ENCODE assay signal across 9 cellular contexts in the genomic region with DNA sequence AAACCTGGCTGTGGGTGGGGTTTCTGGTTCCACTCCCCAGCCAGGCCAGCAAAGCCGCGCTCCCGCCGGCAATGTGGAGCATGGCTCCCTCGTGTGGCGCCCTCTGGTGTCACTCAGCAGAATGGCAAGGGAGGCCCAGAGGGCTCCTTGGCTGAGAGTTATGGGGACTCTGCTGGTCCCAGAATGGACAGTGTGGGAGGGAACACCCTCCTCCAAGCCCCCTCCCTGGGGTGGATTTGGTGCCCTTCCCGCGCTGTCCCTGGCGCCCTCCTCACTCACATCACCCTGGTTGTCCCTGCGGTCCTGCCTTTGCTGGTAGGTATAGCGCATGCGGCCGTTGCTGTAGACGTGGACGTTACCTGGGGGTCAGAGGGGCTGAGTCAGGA. TPM values are rescaled to one million over a fixed set of nuclear protein-coding genes. Genes with fewer than 3 reads are reported as not detected.
A peak's percentile ranks its signal among the peaks of the same experiment; 100 is the strongest.
DNase-seq lines count a peak whose midpoint lies in the region; ATAC-seq lines count a peak whose summit lies in the region.
"Had no signal": no experiment of that assay in that cellular context is flagged by ENCODE, and none has a peak within 500 bp of the region (broad histone marks: within the 10 kb centered on the region; RNA-seq: fewer than 3 reads in every experiment).

No MANE protein-coding gene starts in this region.

- no peak overlapping the region for H3K4me3 Mint-ChIP-seq in stimulated activated naive CD8-positive, alpha-beta T cell treated with anti-CD3 and anti-CD28 coated beads, Interleukin-15, amount 100 ng/mL, for 72 hours
- H3K4me3 Mint-ChIP-seq: T-helper 1 cell treated with Interleukin-12 subunit alpha and Interleukin-12 subunit beta and Interleukin-4 antibody, amounts not matched to agents 30 μg/mL and 1 μg/mL, for 36 hours had no signal

- no peaks in the 10 kb centered on the region for H3K27me3 Mint-ChIP-seq in stimulated activated naive CD8-positive, alpha-beta T cell treated with anti-CD3 and anti-CD28 coated beads, Interleukin-15, amount 100 ng/mL, for 72 hours

- peak; percentile 40 for ATAC-seq in stimulated activated naive CD8-positive, alpha-beta T cell treated with anti-CD3 and anti-CD28 coated beads, Interleukin-15, amount 100 ng/mL, for 72 hours
- no peak for ATAC-seq in GM18907 (IDR thresholded peaks at IDR 0.05; ENCODE audit: unreplicated experiment)

- peak; percentile 6 for DNase-seq in GF-D8 (lab: John Stamatoyannopoulos, UW)
- DNase-seq in LHCN-M2 (ENCODE audit: low read depth) = peak; percentile 46
- DNase-seq in activated CD4-positive, alpha-beta T cell treated with anti-CD3 and anti-CD28 coated beads for 48 hours = peak; percentile 85
- peak; percentile 61 to 74 for DNase-seq in lung microvascular endothelial cell (ENCODE audit: low read depth in 2 of 2)
- peak; percentile 77 to 80 for DNase-seq in stimulated activated naive CD8-positive, alpha-beta T cell treated with anti-CD3 and anti-CD28 coated beads, Interleukin-15, amount 100 ng/mL, for 72 hours
- DNase-seq in putamen (ENCODE audit: low spot score) = no peak

- H3K27ac ChIP-seq in cingulate gyrus (ENCODE audit: low read depth, low read length) = peak overlapping the region; percentile 22

- no peaks in the 10 kb centered on the region for H3K9me3 Mint-ChIP-seq in stimulated activated naive CD8-positive, alpha-beta T cell treated with anti-CD3 and anti-CD28 coated beads, Interleukin-15, amount 100 ng/mL, for 72 hours
- H3K9me3 Mint-ChIP-seq: T-helper 1 cell treated with Interleukin-12 subunit alpha and Interleukin-12 subunit beta and Interleukin-4 antibody, amounts not matched to agents 30 μg/mL and 1 μg/mL, for 36 hours had no signal

- H3K4me1 Mint-ChIP-seq in stimulated activated naive CD8-positive, alpha-beta T cell treated with anti-CD3 and anti-CD28 coated beads, Interleukin-15, amount 100 ng/mL, for 72 hours = peaks cover 56% of the 10 kb centered on the region

- H3K27ac Mint-ChIP-seq in stimulated activated naive CD8-positive, alpha-beta T cell treated with anti-CD3 and anti-CD28 coated beads, Interleukin-15, amount 100 ng/mL, for 72 hours = peak overlapping the region; percentile 19 to 67

RNA-seq across cellular contexts. Expression of gene DNAJB12, which starts 14.2 kb away (rescaled TPM):
- total RNA-seq in LHCN-M2 (2014; rRNA removed) (74.8 and 87.5 TPM in 2 replicates), lung microvascular endothelial cell (16.8 and 21.6 TPM in 2 replicates)
- 51.5 TPM for polyA plus RNA-seq in LHCN-M2 (2012)
